ENCODE assay signal across 14 cellular contexts in the genomic region with DNA sequence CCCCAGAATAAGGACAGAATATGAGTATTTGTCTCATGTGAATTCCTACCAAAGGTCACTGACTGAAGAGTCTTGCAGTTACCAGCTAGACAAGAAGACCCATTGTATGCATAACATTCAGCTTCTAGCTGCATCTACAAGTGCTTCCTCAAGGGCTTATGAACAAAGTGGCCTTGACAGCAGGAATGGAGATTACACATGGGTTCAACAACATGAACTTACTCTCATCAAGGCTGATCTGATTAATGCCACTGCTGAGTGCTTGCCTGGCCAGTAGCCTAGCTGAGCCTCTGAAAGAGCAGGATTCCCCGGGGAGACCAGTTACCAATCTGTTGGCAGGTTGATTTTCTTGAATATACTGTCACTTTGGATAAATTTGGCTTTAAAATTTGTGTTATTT.
DNase-seq lines count a peak whose midpoint lies in the region; ATAC-seq and TF ChIP-seq lines count a peak whose summit lies in the region.
"Had no signal": no experiment of that assay in that cellular context is flagged by ENCODE, and none has a peak within 500 bp of the region (broad histone marks: within the 10 kb centered on the region; RNA-seq: fewer than 3 reads in every experiment).

No MANE protein-coding gene starts in this region.

- no peaks in the 10 kb centered on the region for H3K36me3 ChIP-seq in CD8-positive, alpha-beta memory T cell (ENCODE audit: insufficient read depth, low read length)
- H3K36me3 ChIP-seq in sigmoid colon (no peaks in the 10 kb centered on the region), endodermal cell (ENCODE audit: control insufficient read depth, insufficient read depth, low read length) (no peaks in the 10 kb centered on the region)
- H3K36me3 ChIP-seq: colonic mucosa, vagina had no signal

- H3K9me3 ChIP-seq in CD8-positive, alpha-beta memory T cell (ENCODE audit: low read length), result no peaks in the 10 kb centered on the region
- no peaks in the 10 kb centered on the region for H3K9me3 ChIP-seq in sigmoid colon
- H3K9me3 ChIP-seq in endodermal cell (ENCODE audit: control insufficient read depth, low read length), result peaks cover 10% of the 10 kb centered on the region
- H3K9me3 ChIP-seq: colonic mucosa, vagina had no signal

- no peak for TF ChIP-seq POLR2A in sigmoid colon (IDR thresholded peaks at IDR 0.05)

- no peak overlapping the region for H3K9ac ChIP-seq in endodermal cell (ENCODE audit: extremely low read depth, low read length, poor library complexity, severe bottlenecking)

- no peaks in the 10 kb centered on the region for H3K4me1 ChIP-seq in CD8-positive, alpha-beta memory T cell (ENCODE audit: insufficient read depth, low read length)
- H3K4me1 ChIP-seq in sigmoid colon (no peaks in the 10 kb centered on the region), endodermal cell (ENCODE audit: control insufficient read depth, insufficient read depth, low read length) (no peaks in the 10 kb centered on the region)
- H3K4me1 ChIP-seq: colonic mucosa, vagina had no signal

- intact Hi-C loops in sigmoid colon (cut with DNase I), result no loop called here

- no peaks in the 10 kb centered on the region for H3K27me3 ChIP-seq in CD8-positive, alpha-beta memory T cell (ENCODE audit: insufficient read depth, low read length, poor library complexity, severe bottlenecking)
- H3K27me3 ChIP-seq in sigmoid colon (no peaks in the 10 kb centered on the region), endodermal cell (ENCODE audit: control insufficient read depth, insufficient read depth, low read length, poor library complexity, severe bottlenecking) (no peaks in the 10 kb centered on the region)
- H3K27me3 ChIP-seq: colonic mucosa, vagina had no signal

- H3K27ac ChIP-seq in CD8-positive, alpha-beta memory T cell (ENCODE audit: low read depth, low read length), result no peak overlapping the region
- H3K27ac ChIP-seq in sigmoid colon (no peak overlapping the region), endodermal cell (ENCODE audit: low read depth, low read length) (no peak overlapping the region)
- H3K27ac ChIP-seq: colonic mucosa, vagina had no signal

- H3K4me3 Mint-ChIP-seq in CD8-positive, alpha-beta memory T cell, result no peak overlapping the region
- no peak overlapping the region for H3K4me3 Mint-ChIP-seq in endodermal cell
- H3K4me3 Mint-ChIP-seq: mesothelial cell of epicardium had no signal

- ATAC-seq in GM21390 (IDR thresholded peaks at IDR 0.05; ENCODE audit: unreplicated experiment), result peak; percentile 9
- ATAC-seq in HG03432 (IDR thresholded peaks at IDR 0.05; ENCODE audit: unreplicated experiment), result peak; percentile 17

- no peak for TF ChIP-seq EP300 in sigmoid colon (IDR thresholded peaks at IDR 0.05)

- whole genome bisulfite sequencing in sigmoid colon, 2 donors, result 88 to 92% methylated on average over 1 of the region's 1 CpG
- WGBS in endodermal cell (ENCODE audit: insufficient coverage in 1 of 2, insufficient read length in 1 of 2), 2 experiments, result 89 to 100% methylated on average over 1 of the region's 1 CpG

- no peaks in the 10 kb centered on the region for H3K27me3 Mint-ChIP-seq in CD8-positive, alpha-beta memory T cell
- H3K27me3 Mint-ChIP-seq in endodermal cell (ENCODE audit: insufficient read depth), result no peaks in the 10 kb centered on the region
- H3K27me3 Mint-ChIP-seq: progenitor cell of endocrine pancreas had no signal

- H3K9me3 Mint-ChIP-seq in CD8-positive, alpha-beta memory T cell, result peaks cover 0 to 4% (median 0%) of the 10 kb centered on the region in 5 donors
- peaks cover 21% of the 10 kb centered on the region for H3K9me3 Mint-ChIP-seq in endodermal cell

- no peaks in the 10 kb centered on the region for H3K36me3 Mint-ChIP-seq in CD8-positive, alpha-beta memory T cell
- H3K36me3 Mint-ChIP-seq in endodermal cell (ENCODE audit: low read depth), result no peaks in the 10 kb centered on the region
- H3K36me3 Mint-ChIP-seq: mesothelial cell of epicardium had no signal

- H3K27ac Mint-ChIP-seq in CD8-positive, alpha-beta memory T cell, result peak overlapping the region in 7 of 8 donors; percentile 56 to 86 (median 80)
- no peak overlapping the region for H3K27ac Mint-ChIP-seq in endodermal cell
- H3K27ac Mint-ChIP-seq: mesothelial cell of epicardium, progenitor cell of endocrine pancreas had no signal

- H3K4me3 ChIP-seq in CD8-positive, alpha-beta memory T cell (ENCODE audit: low read length), result no peak overlapping the region
- H3K4me3 ChIP-seq in sigmoid colon (no peak overlapping the region), endodermal cell (ENCODE audit: low read length) (no peak overlapping the region)
- H3K4me3 ChIP-seq: colonic mucosa, vagina had no signal

- CTCF ChIA-PET in CD8-positive, alpha-beta memory T cell (lab: Charles Lee), result no interaction called here

- no peak for DNase-seq in CD8-positive, alpha-beta memory T cell
- peak; percentile 13 for DNase-seq in dedifferentiated amniotic fluid mesenchymal stem cell (ENCODE audit: extremely low spot score)
- DNase-seq in sigmoid colon, result no peak
- DNase-seq in NCI-H1930 (lab: John Stamatoyannopoulos, UW), result no peak
- no peak for DNase-seq in COR-L47 (lab: John Stamatoyannopoulos, UW)
- no peak for DNase-seq in endodermal cell
- DNase-seq: colonic mucosa, NCI-H774, SIG-M5 had no signal

- peaks cover 24 to 38% (median 37%) of the 10 kb centered on the region in 3 donors for H3K4me1 Mint-ChIP-seq in CD8-positive, alpha-beta memory T cell
- peaks cover 7% of the 10 kb centered on the region for H3K4me1 Mint-ChIP-seq in endodermal cell

- TF ChIP-seq CTCF in sigmoid colon (IDR thresholded peaks at IDR 0.05), result no peak
- no peak for TF ChIP-seq CTCF in endodermal cell (conservative IDR thresholded peaks at IDR 0.05)

- POLR2A ChIA-PET in CD8-positive, alpha-beta memory T cell (lab: Charles Lee), result no interaction called here
